32 cellular contexts compared by ENCODE assay signal in genomic region chr3:167100651-167101050, GRCh38.
"Had no signal": no experiment of that assay in that cellular context is flagged by ENCODE, and none has a peak within 500 bp of the region (broad histone marks: within the 10 kb centered on the region; RNA-seq: fewer than 3 reads in every experiment).

No MANE protein-coding gene starts in this region.

- DNase-seq: activated B cell treated with CpG ODN at 0.5 μM for 24 hours; activated CD4-positive, alpha-beta memory T cell treated with anti-CD3 and anti-CD28 coated beads for 36 hours; activated CD4-positive, alpha-beta T cell treated with anti-CD3 and anti-CD28 coated beads for 4 hours; activated CD4-positive, alpha-beta T cell treated with anti-CD3 and anti-CD28 coated beads, Interleukin-2, amount 10 ng/mL, durations not matched to agents 24 days and 14 days; activated CD4-positive, alpha-beta T cell treated with anti-CD3 and anti-CD28 coated beads, Interleukin-2, amount 50 U/mL, for 1 hour; activated CD4-positive, alpha-beta T cell treated with anti-CD3 and anti-CD28 coated beads, Interleukin-2, amount 50 U/mL, for 4 hours; activated CD4-positive, CD25-positive, alpha-beta regulatory T cell treated with anti-CD3 and anti-CD28 coated beads, Interleukin-2, amount 50 U/mL, for 72 hours; activated CD8-positive, alpha-beta memory T cell treated with anti-CD3 and anti-CD28 coated beads, Interleukin-2, amount 50 U/mL, for 4 hours; activated CD8-positive, alpha-beta T cell treated with anti-CD3 and anti-CD28 coated beads for 36 hours; activated effector memory CD4-positive, alpha-beta T cell treated with anti-CD3 and anti-CD28 coated beads, Interleukin-2, amount 50 U/mL, for 16 hours; activated gamma-delta T cell treated with Interleukin-2 at 50 U/mL for 16 hours; activated naive CD4-positive, alpha-beta T cell; activated naive CD4-positive, alpha-beta T cell treated with anti-CD3 and anti-CD28 coated beads for 36 hours; activated naive CD4-positive, alpha-beta T cell treated with anti-CD3 and anti-CD28 coated beads, Interleukin-2, amount 50 U/mL, for 16 hours; activated naive CD8-positive, alpha-beta T cell treated with anti-CD3 and anti-CD28 coated beads for 36 hours; activated T-cell treated with anti-CD3 and anti-CD28 coated beads for 4 hours; activated T-cell treated with anti-CD3 and anti-CD28 coated beads, Interleukin-2, amount 50 U/mL, for 1 hour; activated T-cell treated with anti-CD3 and anti-CD28 coated beads, Interleukin-2, amount 50 U/mL, for 4 hours; activated T-cell treated with anti-CD3 and anti-CD28 coated beads, Interleukin-2, amount 50 U/mL, for 72 hours; adrenal gland; amniotic stem cell; caudate nucleus; cerebellar nuclear complex; T-helper 2 cell; T-helper 9 cell had no signal

- H3K4me3 ChIP-seq: adrenal gland, ascending aorta, cardiac muscle cell had no signal

- H3K27me3 ChIP-seq: adrenal gland, ascending aorta, cardiac muscle cell had no signal

- H3K27ac ChIP-seq: adrenal gland, ascending aorta, cardiac muscle cell, VCaP had no signal

- FAIRE-seq: bronchial epithelial cell, TTC549 had no signal

- H3K9me3 ChIP-seq: adrenal gland, ascending aorta had no signal

- H3K4me1 ChIP-seq: adrenal gland, ascending aorta had no signal

- H3K36me3 ChIP-seq: adrenal gland, ascending aorta, cardiac muscle cell had no signal

- ATAC-seq: activated CD8-positive, alpha-beta T cell treated with anti-CD3 and anti-CD28 coated beads for 36 hours; activated naive CD4-positive, alpha-beta T cell treated with anti-CD3 and anti-CD28 coated beads, Interleukin-2, amount 50 U/mL, for 72 hours; activated T-cell treated with anti-CD3 and anti-CD28 coated beads, Interleukin-2, amount 50 U/mL, for 4 hours; activated T-cell treated with anti-CD3 and anti-CD28 coated beads, Interleukin-2, amount 50 U/mL, for 72 hours; activated T-helper 17 cell treated with anti-CD3 and anti-CD28 coated beads, Interleukin-2, amount 50 U/mL, for 72 hours had no signal
